ENCODE assay signal across 13 cellular contexts in genomic region chr1:35660581-35661473, GRCh38. TPM values are rescaled to one million over a fixed set of nuclear protein-coding genes. Genes with fewer than 3 reads are reported as not detected.
DNase-seq lines count a peak whose midpoint lies in the region; ATAC-seq and TF ChIP-seq lines count a peak whose summit lies in the region.
"Had no signal": no experiment of that assay in that cellular context is flagged by ENCODE, and none has a peak within 500 bp of the region (broad histone marks: within the 10 kb centered on the region; RNA-seq: fewer than 3 reads in every experiment).

No MANE protein-coding gene starts in this region.

- WGBS in body of pancreas, 2 donors = 56 to 61% methylated on average over 5 of the region's 5 CpGs

- peak; percentile 83 to 85 for DNase-seq in cardiac muscle cell (ENCODE audit: low read depth in 1 of 2, low spot score in 1 of 2)
- no peak for DNase-seq in Right ventricle myocardium inferior (ENCODE audit: missing footprints)
- DNase-seq in foreskin fibroblast = peak; percentile 21 to 62
- no peak for DNase-seq in body of pancreas
- no peak for DNase-seq in DMS79 treated with DMSO at 0.1 percent for 48 hours (lab: John Stamatoyannopoulos, UW)
- DNase-seq in stimulated activated naive B cell treated with anti-CD40 and anti-IgM and Interleukin-4, amounts not matched to agents 10 μg/mL and 1 μg/mL and 100 μg/mL, for 72 hours = no peak
- DNase-seq: activated T-cell treated with anti-CD3 and anti-CD28 coated beads, Interleukin-2, amount 50 U/mL, for 4 hours; BE2C; midbrain; NCI-H2107; stomach had no signal

- H3K27me3 Mint-ChIP-seq in stimulated activated naive B cell treated with anti-CD40 and anti-IgM and Interleukin-4, amounts not matched to agents 10 μg/mL and 1 μg/mL and 100 μg/mL, for 72 hours = peaks cover 8 to 11% of the 10 kb centered on the region in 2 donors

- TF ChIP-seq CTCF in cardiac muscle cell (IDR thresholded peaks at IDR 0.05; ENCODE audit: low read depth, low read length) = no peak
- TF ChIP-seq CTCF in foreskin fibroblast (IDR thresholded peaks at IDR 0.05; ENCODE audit: low read depth, low read length) = no peak
- TF ChIP-seq CTCF in body of pancreas (IDR thresholded peaks at IDR 0.05) = no peak

- no peak for TF ChIP-seq POLR2A in body of pancreas (IDR thresholded peaks at IDR 0.05)

- H3K4me1 ChIP-seq in cardiac muscle cell (ENCODE audit: low read depth) (no peaks in the 10 kb centered on the region), body of pancreas (no peaks in the 10 kb centered on the region)
- H3K4me1 ChIP-seq: BE2C, stomach had no signal

- H3K27ac Mint-ChIP-seq in stimulated activated naive B cell treated with anti-CD40 and anti-IgM and Interleukin-4, amounts not matched to agents 10 μg/mL and 1 μg/mL and 100 μg/mL, for 72 hours = no peak overlapping the region

- H3K36me3 ChIP-seq in cardiac muscle cell (no peaks in the 10 kb centered on the region), body of pancreas (replicated peaks in 1 of 2; ENCODE audit: insufficient read depth in 1 of 2, low read depth in 2 of 2) (no peaks in the 10 kb centered on the region)
- H3K36me3 ChIP-seq: BE2C, stomach had no signal

- H3K27me3 ChIP-seq in cardiac muscle cell (peaks cover 12% of the 10 kb centered on the region), body of pancreas (no peaks in the 10 kb centered on the region)
- H3K27me3 ChIP-seq: BE2C had no signal

- ATAC-seq in Right ventricle myocardium inferior = no peak
- peak; percentile 53; the same call in 2 of the 3 replicates for ATAC-seq in SK-N-SH treated with all-trans-retinoic acid at 6 μM for 48 hours
- no peak for ATAC-seq in body of pancreas
- ATAC-seq in stimulated activated naive B cell treated with anti-CD40 and anti-IgM and Interleukin-4, amounts not matched to agents 10 μg/mL and 1 μg/mL and 100 μg/mL, for 72 hours (replicated peaks) = no peak
- ATAC-seq in GM21717 (IDR thresholded peaks at IDR 0.05; ENCODE audit: unreplicated experiment) = no peak
- ATAC-seq: activated T-cell treated with anti-CD3 and anti-CD28 coated beads, Interleukin-2, amount 50 U/mL, for 4 hours had no signal

- H3K27ac ChIP-seq in cardiac muscle cell = no peak overlapping the region
- no peak overlapping the region for H3K27ac ChIP-seq in body of pancreas
- H3K27ac ChIP-seq: stomach had no signal

- H3K4me3 ChIP-seq in cardiac muscle cell (no peak overlapping the region), foreskin fibroblast (ENCODE audit: low read depth in 1 of 2, low read length in 2 of 2) (no peak overlapping the region), body of pancreas (no peak overlapping the region)
- H3K4me3 ChIP-seq: stomach had no signal

- H3K4me3 Mint-ChIP-seq in stimulated activated naive B cell treated with anti-CD40 and anti-IgM and Interleukin-4, amounts not matched to agents 10 μg/mL and 1 μg/mL and 100 μg/mL, for 72 hours = no peak overlapping the region
- H3K4me3 Mint-ChIP-seq: activated T-cell treated with anti-CD3 and anti-CD28 coated beads, Interleukin-2, amount 50 U/mL, for 4 hours had no signal

- no peaks in the 10 kb centered on the region for H3K9me3 Mint-ChIP-seq in stimulated activated naive B cell treated with anti-CD40 and anti-IgM and Interleukin-4, amounts not matched to agents 10 μg/mL and 1 μg/mL and 100 μg/mL, for 72 hours
- H3K9me3 Mint-ChIP-seq: activated T-cell treated with anti-CD3 and anti-CD28 coated beads, Interleukin-2, amount 50 U/mL, for 4 hours had no signal

- H3K9me3 ChIP-seq in cardiac muscle cell (ENCODE audit: low read depth) (no peaks in the 10 kb centered on the region), body of pancreas (no peaks in the 10 kb centered on the region)
- H3K9me3 ChIP-seq: BE2C, stomach had no signal

- peaks cover 0 to 5% of the 10 kb centered on the region in 2 donors for H3K4me1 Mint-ChIP-seq in stimulated activated naive B cell treated with anti-CD40 and anti-IgM and Interleukin-4, amounts not matched to agents 10 μg/mL and 1 μg/mL and 100 μg/mL, for 72 hours

- intact Hi-C loops in Right ventricle myocardium inferior (cut with DNase I) (no loop called here), body of pancreas (cut with DNase I) (no loop called here)

- H3K36me3 Mint-ChIP-seq in stimulated activated naive B cell treated with anti-CD40 and anti-IgM and Interleukin-4, amounts not matched to agents 10 μg/mL and 1 μg/mL and 100 μg/mL, for 72 hours = no peaks in the 10 kb centered on the region

TF ChIP-seq in SK-N-SH treated with all-trans-retinoic acid at 6 μM for 48 hours, 23 proteins besides CTCF, POLR2A, EP300 and RAD21:
- TF ChIP-seq ZFP3 (CRISPR knock-in tag; IDR thresholded peaks at IDR 0.05) = peak; percentile 82
- TF ChIP-seq ZNF565 (CRISPR knock-in tag; conservative IDR thresholded peaks at IDR 0.05; ENCODE audit: low read depth) = no peak

RNA-seq across cellular contexts. Expression of gene PSMB2, which starts 19.5 kb away (rescaled TPM):
- total RNA-seq in cardiac muscle cell = 22.5 and 29.1 TPM in 2 replicates
- 72.8 and 83.1 TPM in 2 replicates for polyA plus RNA-seq in cardiac muscle cell
- total RNA-seq in Right ventricle myocardium inferior = 38.1 TPM
- total RNA-seq in body of pancreas = 10 to 100 TPM; 13.2 to 17.5 TPM

RNA-seq across cellular contexts. Expression of gene C1orf216, which starts 57.9 kb away (rescaled TPM):
- total RNA-seq in cardiac muscle cell = 1.3 and 1.8 TPM in 2 replicates
- polyA plus RNA-seq in cardiac muscle cell = 1.0 and 1.7 TPM in 2 replicates
- total RNA-seq in Right ventricle myocardium inferior = 9.8 TPM
- 1 to 10 TPM; 3.1 to 6.6 TPM for total RNA-seq in body of pancreas

Comparison
In these comparisons a context has a peak if more than half of its experiments do, and no peak if none do; other contexts are left out.
1. DNase-seq: peak in cardiac muscle cell (2 of 2) and foreskin fibroblast (2 of 2); none in Right ventricle myocardium inferior (single experiment), body of pancreas (0 of 4), DMS79 treated with DMSO at 0.1 percent for 48 hours (single experiment) and stimulated activated naive B cell treated with anti-CD40 and anti-IgM and Interleukin-4, amounts not matched to agents 10 μg/mL and 1 μg/mL and 100 μg/mL, for 72 hours (single experiment).